3 cellular contexts compared by ENCODE assay signal in the genomic region with DNA sequence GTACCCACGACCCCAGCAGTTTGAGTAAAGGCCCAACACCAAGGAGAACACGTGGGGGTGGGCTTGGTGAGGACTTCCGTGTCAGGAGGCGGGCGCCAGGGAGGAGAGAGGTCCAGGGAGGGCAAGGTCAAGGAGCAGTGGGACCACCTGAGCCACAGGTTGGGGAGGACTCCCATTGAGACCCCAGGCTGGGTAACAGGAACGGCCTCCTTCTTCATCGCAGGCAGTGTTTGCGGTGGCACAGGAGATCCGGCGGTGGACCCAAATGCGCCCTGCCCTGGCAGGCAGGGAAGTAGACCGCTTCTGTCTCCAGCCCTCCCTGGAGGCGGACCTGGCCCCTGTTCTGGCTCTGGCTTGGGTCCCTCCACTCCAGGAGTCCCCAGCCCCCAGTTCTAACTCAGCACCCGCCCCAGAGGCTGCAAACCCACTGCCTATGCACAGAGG.
TF ChIP-seq lines count a peak whose summit lies in the region.

No MANE protein-coding gene starts in this region.

TF ChIP-seq in SK-N-SH, 30 proteins besides CTCF, POLR2A, EP300 and RAD21 (continues in another document):
- TF ChIP-seq, protein P1, sequence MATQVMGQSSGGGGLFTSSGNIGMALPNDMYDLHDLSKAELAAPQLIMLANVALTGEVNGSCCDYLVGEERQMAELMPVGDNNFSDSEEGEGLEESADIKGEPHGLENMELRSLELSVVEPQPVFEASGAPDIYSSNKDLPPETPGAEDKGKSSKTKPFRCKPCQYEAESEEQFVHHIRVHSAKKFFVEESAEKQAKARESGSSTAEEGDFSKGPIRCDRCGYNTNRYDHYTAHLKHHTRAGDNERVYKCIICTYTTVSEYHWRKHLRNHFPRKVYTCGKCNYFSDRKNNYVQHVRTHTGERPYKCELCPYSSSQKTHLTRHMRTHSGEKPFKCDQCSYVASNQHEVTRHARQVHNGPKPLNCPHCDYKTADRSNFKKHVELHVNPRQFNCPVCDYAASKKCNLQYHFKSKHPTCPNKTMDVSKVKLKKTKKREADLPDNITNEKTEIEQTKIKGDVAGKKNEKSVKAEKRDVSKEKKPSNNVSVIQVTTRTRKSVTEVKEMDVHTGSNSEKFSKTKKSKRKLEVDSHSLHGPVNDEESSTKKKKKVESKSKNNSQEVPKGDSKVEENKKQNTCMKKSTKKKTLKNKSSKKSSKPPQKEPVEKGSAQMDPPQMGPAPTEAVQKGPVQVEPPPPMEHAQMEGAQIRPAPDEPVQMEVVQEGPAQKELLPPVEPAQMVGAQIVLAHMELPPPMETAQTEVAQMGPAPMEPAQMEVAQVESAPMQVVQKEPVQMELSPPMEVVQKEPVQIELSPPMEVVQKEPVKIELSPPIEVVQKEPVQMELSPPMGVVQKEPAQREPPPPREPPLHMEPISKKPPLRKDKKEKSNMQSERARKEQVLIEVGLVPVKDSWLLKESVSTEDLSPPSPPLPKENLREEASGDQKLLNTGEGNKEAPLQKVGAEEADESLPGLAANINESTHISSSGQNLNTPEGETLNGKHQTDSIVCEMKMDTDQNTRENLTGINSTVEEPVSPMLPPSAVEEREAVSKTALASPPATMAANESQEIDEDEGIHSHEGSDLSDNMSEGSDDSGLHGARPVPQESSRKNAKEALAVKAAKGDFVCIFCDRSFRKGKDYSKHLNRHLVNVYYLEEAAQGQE (IDR thresholded peaks at IDR 0.05; ENCODE audit: low read depth, low read length), result no peak
- TF ChIP-seq, protein P2, sequence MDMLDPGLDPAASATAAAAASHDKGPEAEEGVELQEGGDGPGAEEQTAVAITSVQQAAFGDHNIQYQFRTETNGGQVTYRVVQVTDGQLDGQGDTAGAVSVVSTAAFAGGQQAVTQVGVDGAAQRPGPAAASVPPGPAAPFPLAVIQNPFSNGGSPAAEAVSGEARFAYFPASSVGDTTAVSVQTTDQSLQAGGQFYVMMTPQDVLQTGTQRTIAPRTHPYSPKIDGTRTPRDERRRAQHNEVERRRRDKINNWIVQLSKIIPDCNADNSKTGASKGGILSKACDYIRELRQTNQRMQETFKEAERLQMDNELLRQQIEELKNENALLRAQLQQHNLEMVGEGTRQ (IDR thresholded peaks at IDR 0.05; ENCODE audit: borderline replicate concordance, low read depth, low read length), result no peak
- TF ChIP-seq FOXJ3 (CRISPR knock-in tag; IDR thresholded peaks at IDR 0.05) (no peak), ELF1 (IDR thresholded peaks at IDR 0.05) (no peak), GATA2 (CRISPR knock-in tag; IDR thresholded peaks at IDR 0.05) (no peak), NRF1 (IDR thresholded peaks at IDR 0.05; ENCODE audit: low read depth, low read length) (no peak), NFIC (IDR thresholded peaks at IDR 0.05; ENCODE audit: borderline replicate concordance) (no peak), FOSL2 (IDR thresholded peaks at IDR 0.05; ENCODE audit: borderline replicate concordance, low read depth) (no peak), RFX5 (IDR thresholded peaks at IDR 0.05; ENCODE audit: low read length) (no peak), SMC3 (IDR thresholded peaks at IDR 0.05; ENCODE audit: low read depth, low read length) (no peak), TCF12 (IDR thresholded peaks at IDR 0.05) (no peak), EZH2phosphoT487 (IDR thresholded peaks at IDR 0.05; ENCODE audit: borderline replicate concordance, low read depth) (no peak)
- TF ChIP-seq, protein P3, sequence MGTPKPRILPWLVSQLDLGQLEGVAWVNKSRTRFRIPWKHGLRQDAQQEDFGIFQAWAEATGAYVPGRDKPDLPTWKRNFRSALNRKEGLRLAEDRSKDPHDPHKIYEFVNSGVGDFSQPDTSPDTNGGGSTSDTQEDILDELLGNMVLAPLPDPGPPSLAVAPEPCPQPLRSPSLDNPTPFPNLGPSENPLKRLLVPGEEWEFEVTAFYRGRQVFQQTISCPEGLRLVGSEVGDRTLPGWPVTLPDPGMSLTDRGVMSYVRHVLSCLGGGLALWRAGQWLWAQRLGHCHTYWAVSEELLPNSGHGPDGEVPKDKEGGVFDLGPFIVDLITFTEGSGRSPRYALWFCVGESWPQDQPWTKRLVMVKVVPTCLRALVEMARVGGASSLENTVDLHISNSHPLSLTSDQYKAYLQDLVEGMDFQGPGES (IDR thresholded peaks at IDR 0.05; ENCODE audit: low read depth, low read length), result no peak
- TF ChIP-seq, protein P4, sequence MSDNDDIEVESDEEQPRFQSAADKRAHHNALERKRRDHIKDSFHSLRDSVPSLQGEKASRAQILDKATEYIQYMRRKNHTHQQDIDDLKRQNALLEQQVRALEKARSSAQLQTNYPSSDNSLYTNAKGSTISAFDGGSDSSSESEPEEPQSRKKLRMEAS (IDR thresholded peaks at IDR 0.05; ENCODE audit: low read depth), result no peak

TF ChIP-seq in SK-N-SH treated with all-trans-retinoic acid at 6 μM for 48 hours, 23 proteins besides CTCF, POLR2A, EP300 and RAD21 (continues in another document):
- TF ChIP-seq, protein P5, sequence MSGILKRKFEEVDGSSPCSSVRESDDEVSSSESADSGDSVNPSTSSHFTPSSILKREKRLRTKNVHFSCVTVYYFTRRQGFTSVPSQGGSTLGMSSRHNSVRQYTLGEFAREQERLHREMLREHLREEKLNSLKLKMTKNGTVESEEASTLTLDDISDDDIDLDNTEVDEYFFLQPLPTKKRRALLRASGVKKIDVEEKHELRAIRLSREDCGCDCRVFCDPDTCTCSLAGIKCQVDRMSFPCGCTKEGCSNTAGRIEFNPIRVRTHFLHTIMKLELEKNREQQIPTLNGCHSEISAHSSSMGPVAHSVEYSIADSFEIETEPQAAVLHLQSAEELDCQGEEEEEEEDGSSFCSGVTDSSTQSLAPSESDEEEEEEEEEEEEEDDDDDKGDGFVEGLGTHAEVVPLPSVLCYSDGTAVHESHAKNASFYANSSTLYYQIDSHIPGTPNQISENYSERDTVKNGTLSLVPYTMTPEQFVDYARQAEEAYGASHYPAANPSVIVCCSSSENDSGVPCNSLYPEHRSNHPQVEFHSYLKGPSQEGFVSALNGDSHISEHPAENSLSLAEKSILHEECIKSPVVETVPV (CRISPR knock-in tag; IDR thresholded peaks at IDR 0.05), result no peak
- TF ChIP-seq ZC3H10 (CRISPR knock-in tag; IDR thresholded peaks at IDR 0.05) (no peak), RARB (CRISPR knock-in tag; IDR thresholded peaks at IDR 0.05) (no peak), BACH2 (CRISPR knock-in tag; IDR thresholded peaks at IDR 0.05; ENCODE audit: borderline replicate concordance) (no peak), ZNF70 (CRISPR knock-in tag; IDR thresholded peaks at IDR 0.05) (no peak), GLIS3 (CRISPR knock-in tag; IDR thresholded peaks at IDR 0.05) (no peak), ARNTL (CRISPR knock-in tag; IDR thresholded peaks at IDR 0.05; ENCODE audit: borderline replicate concordance, low read depth) (no peak), ZNF8 (CRISPR knock-in tag; IDR thresholded peaks at IDR 0.05) (no peak), ZFP30 (CRISPR knock-in tag; IDR thresholded peaks at IDR 0.05) (no peak), ZNF565 (CRISPR knock-in tag; conservative IDR thresholded peaks at IDR 0.05; ENCODE audit: low read depth) (no peak), PPARA (CRISPR knock-in tag; IDR thresholded peaks at IDR 0.05; ENCODE audit: borderline replicate concordance) (no peak)
- TF ChIP-seq, protein P6, sequence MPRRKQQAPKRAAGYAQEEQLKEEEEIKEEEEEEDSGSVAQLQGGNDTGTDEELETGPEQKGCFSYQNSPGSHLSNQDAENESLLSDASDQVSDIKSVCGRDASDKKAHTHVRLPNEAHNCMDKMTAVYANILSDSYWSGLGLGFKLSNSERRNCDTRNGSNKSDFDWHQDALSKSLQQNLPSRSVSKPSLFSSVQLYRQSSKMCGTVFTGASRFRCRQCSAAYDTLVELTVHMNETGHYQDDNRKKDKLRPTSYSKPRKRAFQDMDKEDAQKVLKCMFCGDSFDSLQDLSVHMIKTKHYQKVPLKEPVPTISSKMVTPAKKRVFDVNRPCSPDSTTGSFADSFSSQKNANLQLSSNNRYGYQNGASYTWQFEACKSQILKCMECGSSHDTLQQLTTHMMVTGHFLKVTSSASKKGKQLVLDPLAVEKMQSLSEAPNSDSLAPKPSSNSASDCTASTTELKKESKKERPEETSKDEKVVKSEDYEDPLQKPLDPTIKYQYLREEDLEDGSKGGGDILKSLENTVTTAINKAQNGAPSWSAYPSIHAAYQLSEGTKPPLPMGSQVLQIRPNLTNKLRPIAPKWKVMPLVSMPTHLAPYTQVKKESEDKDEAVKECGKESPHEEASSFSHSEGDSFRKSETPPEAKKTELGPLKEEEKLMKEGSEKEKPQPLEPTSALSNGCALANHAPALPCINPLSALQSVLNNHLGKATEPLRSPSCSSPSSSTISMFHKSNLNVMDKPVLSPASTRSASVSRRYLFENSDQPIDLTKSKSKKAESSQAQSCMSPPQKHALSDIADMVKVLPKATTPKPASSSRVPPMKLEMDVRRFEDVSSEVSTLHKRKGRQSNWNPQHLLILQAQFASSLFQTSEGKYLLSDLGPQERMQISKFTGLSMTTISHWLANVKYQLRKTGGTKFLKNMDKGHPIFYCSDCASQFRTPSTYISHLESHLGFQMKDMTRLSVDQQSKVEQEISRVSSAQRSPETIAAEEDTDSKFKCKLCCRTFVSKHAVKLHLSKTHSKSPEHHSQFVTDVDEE (CRISPR knock-in tag; IDR thresholded peaks at IDR 0.05), result no peak
- TF ChIP-seq, protein P7, sequence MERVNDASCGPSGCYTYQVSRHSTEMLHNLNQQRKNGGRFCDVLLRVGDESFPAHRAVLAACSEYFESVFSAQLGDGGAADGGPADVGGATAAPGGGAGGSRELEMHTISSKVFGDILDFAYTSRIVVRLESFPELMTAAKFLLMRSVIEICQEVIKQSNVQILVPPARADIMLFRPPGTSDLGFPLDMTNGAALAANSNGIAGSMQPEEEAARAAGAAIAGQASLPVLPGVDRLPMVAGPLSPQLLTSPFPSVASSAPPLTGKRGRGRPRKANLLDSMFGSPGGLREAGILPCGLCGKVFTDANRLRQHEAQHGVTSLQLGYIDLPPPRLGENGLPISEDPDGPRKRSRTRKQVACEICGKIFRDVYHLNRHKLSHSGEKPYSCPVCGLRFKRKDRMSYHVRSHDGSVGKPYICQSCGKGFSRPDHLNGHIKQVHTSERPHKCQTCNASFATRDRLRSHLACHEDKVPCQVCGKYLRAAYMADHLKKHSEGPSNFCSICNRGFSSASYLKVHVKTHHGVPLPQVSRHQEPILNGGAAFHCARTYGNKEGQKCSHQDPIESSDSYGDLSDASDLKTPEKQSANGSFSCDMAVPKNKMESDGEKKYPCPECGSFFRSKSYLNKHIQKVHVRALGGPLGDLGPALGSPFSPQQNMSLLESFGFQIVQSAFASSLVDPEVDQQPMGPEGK (CRISPR knock-in tag; IDR thresholded peaks at IDR 0.05; ENCODE audit: borderline replicate concordance), result no peak

TF ChIP-seq in K562, 482 proteins besides CTCF, POLR2A, EP300 and RAD21:
- peak; percentile 21 for TF ChIP-seq KDM5B (IDR thresholded peaks at IDR 0.05; ENCODE audit: insufficient replicate concordance, low read depth, low read length)
- peak; percentile 61; the same call in 1 of the 2 replicates for TF ChIP-seq ZBTB7A (IDR thresholded peaks at IDR 0.05; ENCODE audit: borderline replicate concordance, control insufficient read depth, low read depth, low read length)
- no peak for TF ChIP-seq ZNF212 (CRISPR knock-in tag; IDR thresholded peaks at IDR 0.05)
- TF ChIP-seq CHD4 (IDR thresholded peaks at IDR 0.05; ENCODE audit: insufficient read depth, insufficient replicate concordance, low read depth, low read length, poor library complexity, severe bottlenecking), result peak; percentile 15
- TF ChIP-seq CBFA2T2 (conservative IDR thresholded peaks at IDR 0.05), result peak; percentile 10; the same call in 1 of the 2 replicates
- TF ChIP-seq, protein P8, sequence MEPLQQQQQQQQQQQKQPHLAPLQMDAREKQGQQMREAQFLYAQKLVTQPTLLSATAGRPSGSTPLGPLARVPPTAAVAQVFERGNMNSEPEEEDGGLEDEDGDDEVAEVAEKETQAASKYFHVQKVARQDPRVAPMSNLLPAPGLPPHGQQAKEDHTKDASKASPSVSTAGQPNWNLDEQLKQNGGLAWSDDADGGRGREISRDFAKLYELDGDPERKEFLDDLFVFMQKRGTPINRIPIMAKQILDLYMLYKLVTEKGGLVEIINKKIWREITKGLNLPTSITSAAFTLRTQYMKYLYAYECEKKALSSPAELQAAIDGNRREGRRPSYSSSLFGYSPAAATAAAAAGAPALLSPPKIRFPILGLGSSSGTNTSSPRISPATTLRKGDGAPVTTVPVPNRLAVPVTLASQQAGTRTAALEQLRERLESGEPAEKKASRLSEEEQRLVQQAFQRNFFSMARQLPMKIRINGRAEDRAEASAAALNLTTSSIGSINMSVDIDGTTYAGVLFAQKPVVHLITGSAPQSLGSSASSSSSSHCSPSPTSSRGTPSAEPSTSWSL (CRISPR knock-in tag; IDR thresholded peaks at IDR 0.05; ENCODE audit: borderline replicate concordance), result peak; percentile 43; the same call in 1 of the 2 replicates
- peak; percentile 4 for TF ChIP-seq FIP1L1 (IDR thresholded peaks at IDR 0.05; ENCODE audit: low read depth, low read length, poor library complexity, severe bottlenecking)
- TF ChIP-seq EZH2 (IDR thresholded peaks at IDR 0.05; ENCODE audit: borderline replicate concordance, low read depth, low read length), result peak; percentile 100
- no peak for TF ChIP-seq GABPA (tag; conservative IDR thresholded peaks at IDR 0.05; ENCODE audit: low read depth)
- TF ChIP-seq HDAC6 (IDR thresholded peaks at IDR 0.05; ENCODE audit: low read depth, low read length), result 0 out of 2 replicates have a peak, but pooled peaks have one; percentile 35
- TF ChIP-seq CEBPB (tag; IDR thresholded peaks at IDR 0.05), result no peak
- TF ChIP-seq RB1 (IDR thresholded peaks at IDR 0.05; ENCODE audit: low read depth), result peak; percentile 7; the same call in 1 of the 2 replicates
